ENCODE assay signal across 1 cellular context in genomic region chr16:56617212-56618085, GRCh38.
TF ChIP-seq lines count a peak whose summit lies in the region.

No MANE protein-coding gene starts in this region.

TF ChIP-seq in IMR-90, 13 proteins besides CTCF, POLR2A, EP300 and RAD21:
- TF ChIP-seq BHLHE40 (IDR thresholded peaks at IDR 0.05; ENCODE audit: low read depth, low read length) (no peak), MAZ (IDR thresholded peaks at IDR 0.05; ENCODE audit: borderline replicate concordance, low read depth, low read length) (no peak), RCOR1 (IDR thresholded peaks at IDR 0.05; ENCODE audit: insufficient replicate concordance, low read length) (no peak), SMC3 (IDR thresholded peaks at IDR 0.05; ENCODE audit: low read depth, low read length) (no peak), CHD1 (IDR thresholded peaks at IDR 0.05; ENCODE audit: low read depth, low read length) (no peak), ELK1 (IDR thresholded peaks at IDR 0.05; ENCODE audit: borderline replicate concordance, low read depth, low read length) (no peak), FOS (IDR thresholded peaks at IDR 0.05; ENCODE audit: low read depth, low read length) (no peak), RFX5 (IDR thresholded peaks at IDR 0.05; ENCODE audit: low read depth, low read length) (no peak), NFE2L2 (IDR thresholded peaks at IDR 0.05; ENCODE audit: low read depth, low read length) (no peak), MAFK (IDR thresholded peaks at IDR 0.05; ENCODE audit: low read depth, low read length) (no peak), CEBPB (IDR thresholded peaks at IDR 0.05; ENCODE audit: low read depth, low read length) (no peak), USF2 (IDR thresholded peaks at IDR 0.05; ENCODE audit: low read depth, low read length) (no peak), MXI1 (IDR thresholded peaks at IDR 0.05; ENCODE audit: borderline replicate concordance, low read depth, low read length) (no peak)
TF ChIP-seq in IMR-90: peak in this region for 0.
